Comparison of ENCODE assay signal across 1 cellular context in the genomic region with DNA sequence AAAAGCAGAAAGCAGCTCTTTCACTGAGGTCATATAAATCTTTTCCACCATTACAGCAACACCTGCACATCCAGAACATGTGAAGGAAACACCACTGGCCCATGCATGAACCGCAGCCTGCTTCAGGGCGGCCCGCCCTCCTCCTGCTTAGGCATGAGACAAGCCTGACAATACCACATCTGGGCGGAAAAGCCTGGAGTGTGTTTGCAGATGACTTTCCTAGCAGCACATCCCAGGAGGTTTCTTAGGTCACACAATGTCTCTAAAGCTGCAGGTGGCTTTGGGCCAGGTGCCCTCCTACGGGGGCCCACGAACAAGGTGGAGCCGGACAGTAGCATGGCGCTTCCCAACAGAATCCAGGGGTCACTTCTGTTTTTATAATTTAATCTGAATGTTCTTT.
TF ChIP-seq lines count a peak whose summit lies in the region.

No MANE protein-coding gene starts in this region.

TF ChIP-seq in HepG2, 621 proteins besides CTCF, POLR2A, EP300 and RAD21 (continued from another document):
- no peak for TF ChIP-seq RARG (CRISPR knock-in tag; IDR thresholded peaks at IDR 0.05; ENCODE audit: low read depth)
- TF ChIP-seq GTF2F1 (IDR thresholded peaks at IDR 0.05; ENCODE audit: low read length) = no peak
- no peak for TF ChIP-seq PTBP1 (IDR thresholded peaks at IDR 0.05; ENCODE audit: low read depth, low read length, poor library complexity, severe bottlenecking)
- no peak for TF ChIP-seq ZNF253 (CRISPR knock-in tag; IDR thresholded peaks at IDR 0.05; ENCODE audit: borderline replicate concordance)
- no peak for TF ChIP-seq MTF1 (CRISPR knock-in tag; IDR thresholded peaks at IDR 0.05)
- no peak for TF ChIP-seq KLF11 (CRISPR knock-in tag; IDR thresholded peaks at IDR 0.05)
- TF ChIP-seq HOXA9 (CRISPR knock-in tag; IDR thresholded peaks at IDR 0.05; ENCODE audit: borderline replicate concordance) = no peak
- no peak for TF ChIP-seq ERF (CRISPR knock-in tag; IDR thresholded peaks at IDR 0.05)
- TF ChIP-seq ZNF354B (CRISPR knock-in tag; IDR thresholded peaks at IDR 0.05) = no peak
- no peak for TF ChIP-seq MYNN (CRISPR knock-in tag; IDR thresholded peaks at IDR 0.05; ENCODE audit: low read depth)
- no peak for TF ChIP-seq ZBTB20 (CRISPR knock-in tag; IDR thresholded peaks at IDR 0.05; ENCODE audit: borderline replicate concordance, low read depth)
- no peak for TF ChIP-seq POLR2G (IDR thresholded peaks at IDR 0.05; ENCODE audit: low read depth, low read length)
- no peak for TF ChIP-seq HNF4G (IDR thresholded peaks at IDR 0.05; ENCODE audit: borderline replicate concordance, low read depth, low read length)
- no peak for TF ChIP-seq HNF4G (CRISPR knock-in tag; IDR thresholded peaks at IDR 0.05; ENCODE audit: borderline replicate concordance, low read depth)
- no peak for TF ChIP-seq ZNF232 (CRISPR knock-in tag; IDR thresholded peaks at IDR 0.05; ENCODE audit: borderline replicate concordance)
- TF ChIP-seq, protein P1, sequence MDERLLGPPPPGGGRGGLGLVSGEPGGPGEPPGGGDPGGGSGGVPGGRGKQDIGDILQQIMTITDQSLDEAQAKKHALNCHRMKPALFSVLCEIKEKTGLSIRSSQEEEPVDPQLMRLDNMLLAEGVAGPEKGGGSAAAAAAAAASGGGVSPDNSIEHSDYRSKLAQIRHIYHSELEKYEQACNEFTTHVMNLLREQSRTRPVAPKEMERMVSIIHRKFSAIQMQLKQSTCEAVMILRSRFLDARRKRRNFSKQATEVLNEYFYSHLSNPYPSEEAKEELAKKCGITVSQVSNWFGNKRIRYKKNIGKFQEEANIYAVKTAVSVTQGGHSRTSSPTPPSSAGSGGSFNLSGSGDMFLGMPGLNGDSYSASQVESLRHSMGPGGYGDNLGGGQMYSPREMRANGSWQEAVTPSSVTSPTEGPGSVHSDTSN (CRISPR knock-in tag; IDR thresholded peaks at IDR 0.05) = no peak
- no peak for TF ChIP-seq ZNF792 (CRISPR knock-in tag; IDR thresholded peaks at IDR 0.05)
TF ChIP-seq in HepG2: peak in this region for 0.
